Comparison of ENCODE assay signal across 20 cellular contexts in the genomic region with DNA sequence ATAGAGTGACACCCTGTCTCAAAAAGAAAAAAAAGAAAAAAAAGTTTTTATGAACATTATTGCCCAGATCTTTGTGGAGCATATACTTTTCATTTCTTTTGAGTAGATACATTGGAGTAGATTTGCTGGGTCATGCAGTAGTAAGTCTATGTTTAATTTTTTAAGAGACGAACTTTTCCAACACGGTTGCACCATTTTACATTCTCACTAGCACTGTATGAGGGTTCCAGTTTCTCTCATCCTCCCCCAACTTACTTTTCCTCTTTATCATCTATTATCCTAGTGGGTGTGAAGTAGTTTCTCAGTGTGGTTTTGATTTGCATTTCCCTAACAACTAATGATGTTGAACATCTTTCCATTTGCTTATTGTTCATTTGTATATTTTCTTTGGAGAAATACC.
"Had no signal": no experiment of that assay in that cellular context is flagged by ENCODE, and none has a peak within 500 bp of the region (broad histone marks: within the 10 kb centered on the region; RNA-seq: fewer than 3 reads in every experiment).

No MANE protein-coding gene starts in this region.

- H3K36me3 ChIP-seq: breast epithelium had no signal

- DNase-seq: activated CD4-positive, alpha-beta T cell treated with anti-CD3 and anti-CD28 coated beads, Interleukin-2, amount 50 U/mL, for 1 hour; activated CD4-positive, CD25-positive, alpha-beta regulatory T cell; activated CD8-positive, alpha-beta memory T cell treated with anti-CD3 and anti-CD28 coated beads, Interleukin-2, amount 10 ng/mL, durations not matched to agents 7 days and 5 days; activated gamma-delta T cell treated with Interleukin-2 at 50 U/mL for 16 hours; cerebellar nuclear complex; effector CD4-positive, alpha-beta T cell; hypothalamus; islet precursor cell; left colon; lower lobe of right lung; midbrain; occipital lobe; posterior cingulate gyrus; retina; spleen; stimulated activated CD4-positive, alpha-beta T cell treated with anti-CD3 and anti-CD28 coated beads, Interleukin-4, amount 100 ng/mL, for 4 hours; T-helper 1 cell; T1000 had no signal

- H3K9me3 ChIP-seq: breast epithelium, lower lobe of right lung, spleen had no signal

- H3K27me3 ChIP-seq: breast epithelium, spleen had no signal

- H3K27ac ChIP-seq: breast epithelium, lower lobe of right lung, spleen had no signal

- H3K4me1 ChIP-seq: breast epithelium had no signal

- H3K9me3 Mint-ChIP-seq: stimulated activated memory B cell treated with anti-CD40 and anti-IgM and Interleukin-4, amounts not matched to agents 10 μg/mL and 1 μg/mL and 100 μg/mL, for 72 hours had no signal

- H3K27me3 Mint-ChIP-seq: activated CD8-positive, alpha-beta memory T cell treated with anti-CD3 and anti-CD28 coated beads, Interleukin-2, amount 10 ng/mL, durations not matched to agents 7 days and 5 days; stimulated activated memory B cell treated with anti-CD40 and anti-IgM and Interleukin-4, amounts not matched to agents 10 μg/mL and 1 μg/mL and 100 μg/mL, for 72 hours had no signal

- H3K4me3 Mint-ChIP-seq: activated CD8-positive, alpha-beta memory T cell treated with anti-CD3 and anti-CD28 coated beads, Interleukin-2, amount 10 ng/mL, durations not matched to agents 7 days and 5 days; stimulated activated memory B cell treated with anti-CD40 and anti-IgM and Interleukin-4, amounts not matched to agents 10 μg/mL and 1 μg/mL and 100 μg/mL, for 72 hours had no signal

- ATAC-seq: activated CD8-positive, alpha-beta memory T cell treated with anti-CD3 and anti-CD28 coated beads, Interleukin-2, amount 10 ng/mL, durations not matched to agents 7 days and 5 days; left colon; lower lobe of right lung; stimulated activated memory B cell treated with anti-CD40 and anti-IgM and Interleukin-4, amounts not matched to agents 10 μg/mL and 1 μg/mL and 100 μg/mL, for 72 hours had no signal

- H3K27ac Mint-ChIP-seq: activated CD8-positive, alpha-beta memory T cell treated with anti-CD3 and anti-CD28 coated beads, Interleukin-2, amount 10 ng/mL, durations not matched to agents 7 days and 5 days; stimulated activated memory B cell treated with anti-CD40 and anti-IgM and Interleukin-4, amounts not matched to agents 10 μg/mL and 1 μg/mL and 100 μg/mL, for 72 hours had no signal

- H3K4me3 ChIP-seq: breast epithelium, lower lobe of right lung, spleen had no signal
